ENCODE assay signal across 1 cellular context in the genomic region with DNA sequence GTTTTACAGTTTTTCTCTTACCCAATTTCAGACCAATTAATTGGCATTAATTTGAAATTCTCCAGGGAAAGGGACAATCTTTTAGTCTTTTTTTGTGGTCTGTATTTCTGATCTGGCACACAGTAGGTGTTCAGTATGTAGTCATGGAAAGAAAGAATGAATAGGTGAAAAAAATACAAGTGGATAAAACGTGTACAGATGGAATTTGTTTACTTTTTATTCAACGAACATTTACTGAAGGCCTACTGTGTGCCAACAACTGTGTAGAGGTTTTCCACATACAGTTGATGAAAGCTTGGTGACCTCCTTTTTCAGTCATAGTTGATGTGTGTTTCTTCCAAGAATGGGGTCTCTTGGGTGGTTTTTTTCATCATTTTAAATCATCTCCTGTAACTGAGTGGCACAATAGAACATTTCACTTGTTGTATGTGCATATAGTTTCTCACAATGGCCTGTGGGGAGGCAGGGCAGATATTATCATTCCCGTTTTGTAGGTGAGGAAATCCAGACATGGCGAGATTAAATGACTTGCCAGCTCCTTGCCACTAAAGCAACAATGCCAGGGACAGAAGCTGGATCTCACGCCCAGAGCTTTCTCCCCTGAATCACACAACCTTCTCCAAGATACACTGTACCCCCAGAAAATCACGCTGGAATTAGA.
TF ChIP-seq lines count a peak whose summit lies in the region.

No MANE protein-coding gene starts in this region.

TF ChIP-seq in K562, 482 proteins besides CTCF, POLR2A, EP300 and RAD21 (continued from another document):
- TF ChIP-seq, protein P1, sequence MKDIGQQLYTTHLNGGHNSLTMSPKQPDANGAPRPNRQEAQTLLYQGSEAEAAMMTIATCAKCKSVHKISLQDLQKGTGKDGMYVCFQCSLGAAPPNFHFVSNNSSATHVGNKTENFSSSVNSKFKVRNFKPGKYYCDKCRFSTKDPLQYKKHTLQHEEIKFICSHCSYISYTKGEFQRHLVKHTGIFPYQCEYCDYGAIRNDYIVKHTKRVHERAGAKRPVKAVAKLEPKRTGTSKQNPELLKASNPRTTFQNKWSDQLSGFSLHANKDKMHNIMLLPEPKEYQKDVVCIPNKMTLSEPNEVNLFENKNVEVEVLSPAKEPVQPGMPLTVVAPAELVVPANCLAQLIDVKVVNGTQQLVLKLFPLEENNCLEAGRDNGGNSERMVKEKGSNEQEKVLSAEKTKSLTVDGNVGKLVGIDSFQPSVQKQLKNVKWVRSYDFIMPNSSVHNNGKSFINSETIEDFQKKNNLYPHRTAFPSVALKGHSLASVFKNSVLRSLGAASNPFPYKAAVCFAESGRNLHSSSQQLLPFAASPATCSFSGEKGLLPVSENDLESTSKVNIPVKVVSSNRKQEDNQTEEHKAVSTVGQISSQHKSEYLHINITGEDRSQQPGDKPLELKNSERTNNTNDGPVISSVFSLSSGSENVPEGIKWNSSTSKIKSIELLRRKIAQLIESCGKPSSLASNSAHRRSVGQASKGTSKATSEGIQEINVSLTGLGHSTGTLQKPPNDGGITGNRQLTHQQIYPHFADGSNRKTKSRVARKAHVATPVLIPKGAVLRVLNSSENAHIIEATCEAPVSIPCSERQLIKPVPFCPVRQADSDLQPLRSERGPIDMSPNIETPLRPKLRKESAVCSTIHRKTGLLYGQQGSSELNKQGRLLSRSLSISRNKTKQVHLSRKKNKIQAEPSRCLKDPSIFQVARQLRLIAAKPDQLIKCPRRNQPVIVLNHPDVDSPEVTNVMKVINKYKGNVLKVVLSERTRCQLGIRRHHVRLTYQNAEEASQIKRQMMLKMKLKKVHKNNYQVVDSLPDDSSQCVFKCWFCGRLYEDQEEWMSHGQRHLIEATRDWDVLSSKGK (CRISPR knock-in tag; IDR thresholded peaks at IDR 0.05), result no peak
TF ChIP-seq in K562: peak in this region for 3.
